Comparison of ENCODE assay signal across 8 cellular contexts in the genomic region with DNA sequence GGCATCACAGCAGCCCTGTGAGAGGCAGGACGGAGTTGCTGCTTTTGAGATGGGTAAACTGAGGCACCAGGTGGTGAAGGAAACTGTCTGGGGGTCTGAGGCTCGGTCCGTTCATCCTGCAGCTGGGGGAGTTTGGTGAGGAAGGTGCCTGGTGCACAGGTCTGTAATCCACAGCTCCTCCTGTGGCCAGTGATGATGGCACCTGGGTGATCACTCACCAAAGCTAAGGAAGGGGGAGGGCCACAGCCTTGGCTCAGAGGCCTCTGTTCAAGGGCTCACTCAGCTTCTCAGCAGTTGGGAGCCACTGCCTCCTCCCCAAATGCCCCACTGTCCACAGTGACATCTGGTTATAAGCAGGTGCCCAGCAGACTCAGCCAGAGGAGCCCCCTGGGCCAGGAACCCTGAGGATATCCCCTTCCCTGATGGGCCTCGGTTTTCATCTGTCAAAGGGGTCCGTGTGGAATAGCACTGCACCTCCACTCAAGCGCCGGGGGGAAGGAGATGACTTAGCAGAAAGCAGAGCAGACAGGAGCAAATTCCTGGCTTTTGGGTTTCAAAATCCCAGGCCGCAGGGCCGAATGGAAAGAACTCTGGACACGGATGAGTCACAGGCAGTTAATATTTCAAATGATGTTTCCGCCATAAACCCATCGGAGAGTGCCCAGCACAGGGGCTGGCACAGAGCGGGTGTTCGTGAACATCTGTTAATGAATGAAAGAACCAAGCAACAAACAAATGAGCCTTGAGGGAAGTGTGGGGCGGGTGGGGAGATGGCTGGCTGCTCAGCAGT.
DNase-seq lines count a peak whose midpoint lies in the region; ATAC-seq and TF ChIP-seq lines count a peak whose summit lies in the region.

No MANE protein-coding gene starts in this region.

- no peak overlapping the region for H3K4me3 Mint-ChIP-seq in endodermal cell
- no peak overlapping the region for H3K4me3 Mint-ChIP-seq in T-helper 2 cell treated with Interferon-gamma antibody and Interleukin-4, amounts not matched to agents 5 μg/mL and 100 μg/mL, for 36 hours

- no peak overlapping the region for H2BK120ac ChIP-seq in trophoblast cell (ENCODE audit: insufficient read depth, low read length, poor library complexity)

- no peak overlapping the region for H3K23ac ChIP-seq in trophoblast cell (ENCODE audit: low read length)

- no peak overlapping the region for H4K8ac ChIP-seq in trophoblast cell (ENCODE audit: low read depth, low read length)

- DNase-seq in GM03348 (ENCODE audit: low spot score) (peak; percentile 91), MG63 (peak; percentile 80), endodermal cell (peak; percentile 86), trophoblast cell (peak; percentile 45 to 73), NCI-H774 (lab: John Stamatoyannopoulos, UW) (no peak), hepatic stellate cell (ENCODE audit: low spot score) (no peak), left lobe of liver (ENCODE audit: low spot score) (no peak)
- no peak for DNase-seq in T-helper 2 cell treated with Interferon-gamma antibody and Interleukin-4, amounts not matched to agents 5 μg/mL and 100 μg/mL, for 36 hours (ENCODE audit: low spot score)

- H3K14ac ChIP-seq in trophoblast cell (ENCODE audit: low read length), result no peak overlapping the region

- H2BK12ac ChIP-seq in trophoblast cell (ENCODE audit: low read length), result no peak overlapping the region

- no peak overlapping the region for H2AFZ ChIP-seq in trophoblast cell (ENCODE audit: insufficient read depth, low read length, poor library complexity)

- H3K4me1 ChIP-seq in endodermal cell (ENCODE audit: control insufficient read depth, insufficient read depth, low read length) (no peaks in the 10 kb centered on the region), trophoblast cell (ENCODE audit: control insufficient read depth in 1 of 2, insufficient read depth in 2 of 2, low read length in 2 of 2) (peaks cover 3 to 10% of the 10 kb centered on the region in 2 experiments)

- H3K36me3 ChIP-seq in MG63 (no peaks in the 10 kb centered on the region), endodermal cell (ENCODE audit: control insufficient read depth, insufficient read depth, low read length) (no peaks in the 10 kb centered on the region), trophoblast cell (ENCODE audit: control insufficient read depth in 1 of 2, insufficient read depth in 2 of 2, low read length in 2 of 2) (no peaks in the 10 kb centered on the region)

- no peak for ATAC-seq in left lobe of liver

- H3K27me3 Mint-ChIP-seq in endodermal cell (ENCODE audit: insufficient read depth), result peaks cover 4% of the 10 kb centered on the region
- H3K27me3 Mint-ChIP-seq in T-helper 2 cell treated with Interferon-gamma antibody and Interleukin-4, amounts not matched to agents 5 μg/mL and 100 μg/mL, for 36 hours (ENCODE audit: low read depth), result no peaks in the 10 kb centered on the region

- H3K4me3 ChIP-seq in MG63, result no peak overlapping the region
- H3K4me3 ChIP-seq in endodermal cell (ENCODE audit: low read length), result no peak overlapping the region
- H3K4me3 ChIP-seq in trophoblast cell (ENCODE audit: low read depth, low read length), result no peak overlapping the region

- H3K4ac ChIP-seq in trophoblast cell (ENCODE audit: low read depth, low read length), result no peak overlapping the region

- peak; percentile 72 for TF ChIP-seq CTCF in endodermal cell (conservative IDR thresholded peaks at IDR 0.05)

- no peak overlapping the region for H3K18ac ChIP-seq in trophoblast cell (ENCODE audit: low read length)

- H3K27me3 ChIP-seq in MG63 (no peaks in the 10 kb centered on the region), endodermal cell (ENCODE audit: control insufficient read depth, insufficient read depth, low read length, poor library complexity, severe bottlenecking) (no peaks in the 10 kb centered on the region), trophoblast cell (ENCODE audit: insufficient read depth, low read length) (no peaks in the 10 kb centered on the region)

- H3K9me3 ChIP-seq in MG63 (no peaks in the 10 kb centered on the region), endodermal cell (ENCODE audit: control insufficient read depth, low read length) (no peaks in the 10 kb centered on the region), trophoblast cell (ENCODE audit: insufficient read depth, low read depth, low read length) (peaks cover 2% of the 10 kb centered on the region)

- no peaks in the 10 kb centered on the region for H3K4me1 Mint-ChIP-seq in endodermal cell
- no peaks in the 10 kb centered on the region for H3K4me1 Mint-ChIP-seq in T-helper 2 cell treated with Interferon-gamma antibody and Interleukin-4, amounts not matched to agents 5 μg/mL and 100 μg/mL, for 36 hours (ENCODE audit: low read depth)

- H3K4me2 ChIP-seq in trophoblast cell (ENCODE audit: low read length), result no peak overlapping the region

- H4K12ac ChIP-seq in trophoblast cell (ENCODE audit: low read depth, low read length), result no peak overlapping the region

- H2BK5ac ChIP-seq in trophoblast cell (ENCODE audit: low read depth, low read length, poor library complexity), result no peak overlapping the region

- no peak overlapping the region for H3K27ac ChIP-seq in endodermal cell (ENCODE audit: low read depth, low read length)
- no peak overlapping the region for H3K27ac ChIP-seq in trophoblast cell (ENCODE audit: low read depth, low read length)

- H3K9ac ChIP-seq in endodermal cell (ENCODE audit: extremely low read depth, low read length, poor library complexity, severe bottlenecking) (no peak overlapping the region), trophoblast cell (ENCODE audit: low read length) (no peak overlapping the region)

- H3K36me3 Mint-ChIP-seq in endodermal cell (ENCODE audit: low read depth), result no peaks in the 10 kb centered on the region
- no peaks in the 10 kb centered on the region for H3K36me3 Mint-ChIP-seq in T-helper 2 cell treated with Interferon-gamma antibody and Interleukin-4, amounts not matched to agents 5 μg/mL and 100 μg/mL, for 36 hours (ENCODE audit: low read depth)

- no peak overlapping the region for H4K91ac ChIP-seq in trophoblast cell (ENCODE audit: low read depth, low read length)

- H3K27ac Mint-ChIP-seq in endodermal cell, result no peak overlapping the region
- no peak overlapping the region for H3K27ac Mint-ChIP-seq in T-helper 2 cell treated with Interferon-gamma antibody and Interleukin-4, amounts not matched to agents 5 μg/mL and 100 μg/mL, for 36 hours

- H3K9me3 Mint-ChIP-seq in endodermal cell, result no peaks in the 10 kb centered on the region
- no peaks in the 10 kb centered on the region for H3K9me3 Mint-ChIP-seq in T-helper 2 cell treated with Interferon-gamma antibody and Interleukin-4, amounts not matched to agents 5 μg/mL and 100 μg/mL, for 36 hours

- no peak overlapping the region for H2AK5ac ChIP-seq in trophoblast cell (ENCODE audit: low read length)

- H3K79me1 ChIP-seq in trophoblast cell (ENCODE audit: low read length), result no peaks in the 10 kb centered on the region

- 90 to 91% methylated on average over 10 to 15 of the region's 15 CpGs for WGBS in endodermal cell (ENCODE audit: insufficient coverage in 1 of 2, insufficient read length in 1 of 2), 2 experiments
- no CpG with 5 or more reads among the region's 15 CpGs for WGBS in trophoblast cell (ENCODE audit: extremely low coverage, insufficient coverage, insufficient read length)

- no peaks in the 10 kb centered on the region for H3K79me2 ChIP-seq in trophoblast cell (ENCODE audit: control insufficient read depth, insufficient read depth, low read length, poor library complexity)

Comparison
In these comparisons a context has a peak if more than half of its experiments do, and no peak if none do; other contexts are left out.
1. DNase-seq: peak in GM03348 (single experiment), MG63 (single experiment), endodermal cell (single experiment) and trophoblast cell (2 of 2); none in NCI-H774 (single experiment), hepatic stellate cell (single experiment), left lobe of liver (single experiment) and T-helper 2 cell treated with Interferon-gamma antibody and Interleukin-4, amounts not matched to agents 5 μg/mL and 100 μg/mL, for 36 hours (single experiment).